Comparison of ENCODE assay signal across 11 cellular contexts in genomic region chr12:21451529-21451928, GRCh38. TPM values are rescaled to one million over a fixed set of nuclear protein-coding genes. Genes with fewer than 3 reads are reported as not detected.
A peak's percentile ranks its signal among the peaks of the same experiment; 100 is the strongest.
DNase-seq lines count a peak whose midpoint lies in the region; ATAC-seq and TF ChIP-seq lines count a peak whose summit lies in the region.
"Had no signal": no experiment of that assay in that cellular context is flagged by ENCODE, and none has a peak within 500 bp of the region (broad histone marks: within the 10 kb centered on the region; RNA-seq: fewer than 3 reads in every experiment).

No MANE protein-coding gene starts in this region.

- H4K20me1 ChIP-seq in PC-3 (ENCODE audit: low read length): no peaks in the 10 kb centered on the region

- 73% methylated on average over 1 of the region's 1 CpG for WGBS in liver
- 0% methylated on average over 1 of the region's 1 CpG for WGBS in right lobe of liver (ENCODE audit: insufficient coverage, low coverage, low lambda C conversion rate, missing lambda C conversion rate)
- WGBS in esophagus muscularis mucosa: 30% methylated on average over 1 of the region's 1 CpG

- TF ChIP-seq RAD21 in liver (IDR thresholded peaks at IDR 0.05): peak in 1 of 2 donors; percentile 69

- H3K36me3 ChIP-seq in liver (ENCODE audit: control insufficient read depth in 4 of 4, insufficient read depth in 3 of 4, low read depth in 1 of 4, low read length in 3 of 4) (peaks cover 0 to 20% (median 14%) of the 10 kb centered on the region in 4 donors), right lobe of liver (peaks cover 0 to 44% (median 6%) of the 10 kb centered on the region in 4 donors), PC-3 (ENCODE audit: low read depth, low read length) (no peaks in the 10 kb centered on the region), esophagus muscularis mucosa (peaks cover 26 to 77% (median 38%) of the 10 kb centered on the region in 4 donors)

- in situ Hi-C loops in GM13977 (cut with MboI; ENCODE audit: low pct_unique_long_range_greater_than_20kb, low sequenced_read_pairs, unreplicated experiment): no loop called here

- no peak overlapping the region for H2AFZ ChIP-seq in PC-3 (ENCODE audit: low read length)

- H3K27ac ChIP-seq in liver (ENCODE audit: low read depth in 1 of 2, low read length in 2 of 2) (no peak overlapping the region), right lobe of liver (no peak overlapping the region), PC-3 (ENCODE audit: low read length) (no peak overlapping the region), esophagus muscularis mucosa (replicated peaks in 1 of 4) (no peak overlapping the region)
- H3K27ac ChIP-seq: adrenal gland, skin epidermis, upper lobe of left lung had no signal

- H3F3A ChIP-seq in PC-3 (ENCODE audit: low read length, unreplicated experiment): no peaks in the 10 kb centered on the region

- no TSS peak for BruUV-seq in PC-3 (replicated peaks; lab: Mats Ljungman, UMichigan)

- intact Hi-C loops in right lobe of liver (cut with DNase I): no loop called here
- intact Hi-C loops in PC-3 (cut with micrococcal nuclease): no loop called here
- intact Hi-C loops in esophagus muscularis mucosa (cut with DNase I): no loop called here

- H3K27me3 ChIP-seq in liver (ENCODE audit: control insufficient read depth in 4 of 4, insufficient read depth in 4 of 4, low read length in 3 of 4) (no peaks in the 10 kb centered on the region), right lobe of liver (no peaks in the 10 kb centered on the region), PC-3 (ENCODE audit: low read length) (no peaks in the 10 kb centered on the region), esophagus muscularis mucosa (no peaks in the 10 kb centered on the region)
- H3K27me3 ChIP-seq: adrenal gland, upper lobe of left lung had no signal

- TF ChIP-seq POLR2A in right lobe of liver (IDR thresholded peaks at IDR 0.05): no peak
- TF ChIP-seq POLR2A in esophagus muscularis mucosa (IDR thresholded peaks at IDR 0.05; ENCODE audit: low read depth): no peak

- H3K4me1 ChIP-seq in liver (ENCODE audit: control insufficient read depth in 4 of 4, insufficient read depth in 4 of 4, low read length in 3 of 4) (no peaks in the 10 kb centered on the region), right lobe of liver (no peaks in the 10 kb centered on the region), PC-3 (ENCODE audit: insufficient read depth, low read length) (no peaks in the 10 kb centered on the region), esophagus muscularis mucosa (no peaks in the 10 kb centered on the region)
- H3K4me1 ChIP-seq: adrenal gland, upper lobe of left lung had no signal

- DNase-seq in right lobe of liver (no peak), PC-3 (no peak), fibroblast of villous mesenchyme (ENCODE audit: low read depth) (peak; percentile 14), GM13977 (ENCODE audit: low spot score) (no peak), NCI-H1436 (lab: John Stamatoyannopoulos, UW) (no peak), esophagus muscularis mucosa (ENCODE audit: extremely low spot score) (no peak), cerebellar cortex (ENCODE audit: low spot score) (no peak)
- DNase-seq: adrenal gland, upper lobe of left lung had no signal

- no peak overlapping the region for H3K9ac ChIP-seq in liver (ENCODE audit: low read depth in 1 of 2, low read length in 2 of 2)
- no peak overlapping the region for H3K9ac ChIP-seq in PC-3 (ENCODE audit: low read length)

- no peak overlapping the region for H3K4me3 ChIP-seq in liver (ENCODE audit: low read depth in 1 of 3, low read length in 3 of 3)
- no peak overlapping the region for H3K4me3 ChIP-seq in right lobe of liver
- no peak overlapping the region for H3K4me3 ChIP-seq in PC-3 (ENCODE audit: low read length)
- no peak overlapping the region for H3K4me3 ChIP-seq in fibroblast of villous mesenchyme (ENCODE audit: low read depth, low read length)
- no peak overlapping the region for H3K4me3 ChIP-seq in esophagus muscularis mucosa
- H3K4me3 ChIP-seq: adrenal gland, skin epidermis, upper lobe of left lung had no signal

- POLR2A ChIA-PET in PC-3 (lab: Charles Lee; ENCODE audit: unreplicated experiment): no interaction called here

- CTCF ChIA-PET in PC-3 (lab: Charles Lee): no interaction called here

- ATAC-seq in right lobe of liver: no peak
- no peak for ATAC-seq in PC-3

- H3K9me2 ChIP-seq in PC-3 (replicated peaks; ENCODE audit: low read length): no peaks in the 10 kb centered on the region

- TF ChIP-seq CTCF in liver (IDR thresholded peaks at IDR 0.05; ENCODE audit: low read depth, low read length, missing input control) (peak; percentile 17), right lobe of liver (IDR thresholded peaks at IDR 0.05) (peak in 2 of 4 donors; percentile 22 to 27), PC-3 (conservative IDR thresholded peaks at IDR 0.05; ENCODE audit: low read depth, low read length) (0 out of 2 replicates have a peak, but pooled peaks have one; percentile 22), fibroblast of villous mesenchyme (IDR thresholded peaks at IDR 0.05; ENCODE audit: insufficient read depth, low read depth, low read length) (peak; percentile 25), GM13977 (IDR thresholded peaks at IDR 0.05; ENCODE audit: extremely low read depth, insufficient read depth, missing control alignments) (no peak), esophagus muscularis mucosa (IDR thresholded peaks at IDR 0.05) (no peak)

- H3K79me2 ChIP-seq in PC-3 (ENCODE audit: low read length): no peaks in the 10 kb centered on the region

- H3K4me2 ChIP-seq in PC-3 (ENCODE audit: low read length): no peak overlapping the region

- TF ChIP-seq EP300 in esophagus muscularis mucosa (IDR thresholded peaks at IDR 0.05): no peak

- H3K9me3 ChIP-seq in liver (ENCODE audit: control insufficient read depth in 4 of 4, low read length in 3 of 4): no peaks in the 10 kb centered on the region
- H3K9me3 ChIP-seq in right lobe of liver: no peaks in the 10 kb centered on the region
- H3K9me3 ChIP-seq in PC-3 (ENCODE audit: low read length): no peaks in the 10 kb centered on the region
- no peaks in the 10 kb centered on the region for H3K9me3 ChIP-seq in esophagus muscularis mucosa
- H3K9me3 ChIP-seq: adrenal gland, upper lobe of left lung had no signal

TF ChIP-seq in liver, 16 proteins besides CTCF, POLR2A, EP300 and RAD21:
- TF ChIP-seq, protein P1, sequence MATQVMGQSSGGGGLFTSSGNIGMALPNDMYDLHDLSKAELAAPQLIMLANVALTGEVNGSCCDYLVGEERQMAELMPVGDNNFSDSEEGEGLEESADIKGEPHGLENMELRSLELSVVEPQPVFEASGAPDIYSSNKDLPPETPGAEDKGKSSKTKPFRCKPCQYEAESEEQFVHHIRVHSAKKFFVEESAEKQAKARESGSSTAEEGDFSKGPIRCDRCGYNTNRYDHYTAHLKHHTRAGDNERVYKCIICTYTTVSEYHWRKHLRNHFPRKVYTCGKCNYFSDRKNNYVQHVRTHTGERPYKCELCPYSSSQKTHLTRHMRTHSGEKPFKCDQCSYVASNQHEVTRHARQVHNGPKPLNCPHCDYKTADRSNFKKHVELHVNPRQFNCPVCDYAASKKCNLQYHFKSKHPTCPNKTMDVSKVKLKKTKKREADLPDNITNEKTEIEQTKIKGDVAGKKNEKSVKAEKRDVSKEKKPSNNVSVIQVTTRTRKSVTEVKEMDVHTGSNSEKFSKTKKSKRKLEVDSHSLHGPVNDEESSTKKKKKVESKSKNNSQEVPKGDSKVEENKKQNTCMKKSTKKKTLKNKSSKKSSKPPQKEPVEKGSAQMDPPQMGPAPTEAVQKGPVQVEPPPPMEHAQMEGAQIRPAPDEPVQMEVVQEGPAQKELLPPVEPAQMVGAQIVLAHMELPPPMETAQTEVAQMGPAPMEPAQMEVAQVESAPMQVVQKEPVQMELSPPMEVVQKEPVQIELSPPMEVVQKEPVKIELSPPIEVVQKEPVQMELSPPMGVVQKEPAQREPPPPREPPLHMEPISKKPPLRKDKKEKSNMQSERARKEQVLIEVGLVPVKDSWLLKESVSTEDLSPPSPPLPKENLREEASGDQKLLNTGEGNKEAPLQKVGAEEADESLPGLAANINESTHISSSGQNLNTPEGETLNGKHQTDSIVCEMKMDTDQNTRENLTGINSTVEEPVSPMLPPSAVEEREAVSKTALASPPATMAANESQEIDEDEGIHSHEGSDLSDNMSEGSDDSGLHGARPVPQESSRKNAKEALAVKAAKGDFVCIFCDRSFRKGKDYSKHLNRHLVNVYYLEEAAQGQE (IDR thresholded peaks at IDR 0.05): no peak
- TF ChIP-seq FOXA1 (IDR thresholded peaks at IDR 0.05) (no peak), RXRA (IDR thresholded peaks at IDR 0.05) (no peak), NR2F2 (IDR thresholded peaks at IDR 0.05) (no peak), EGR1 (IDR thresholded peaks at IDR 0.05; ENCODE audit: low read depth in 2 of 2) (no peak), YY1 (IDR thresholded peaks at IDR 0.05) (no peak), JUND (IDR thresholded peaks at IDR 0.05) (no peak), GABPA (IDR thresholded peaks at IDR 0.05 in 1 of 2, conservative IDR thresholded peaks at IDR 0.05 in 1 of 2) (no peak)
- TF ChIP-seq, protein P2, sequence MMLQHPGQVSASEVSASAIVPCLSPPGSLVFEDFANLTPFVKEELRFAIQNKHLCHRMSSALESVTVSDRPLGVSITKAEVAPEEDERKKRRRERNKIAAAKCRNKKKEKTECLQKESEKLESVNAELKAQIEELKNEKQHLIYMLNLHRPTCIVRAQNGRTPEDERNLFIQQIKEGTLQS (IDR thresholded peaks at IDR 0.05): no peak

RNA-seq across cellular contexts. Expression of gene PYROXD1, which starts 14.1 kb away (rescaled TPM):
- total RNA-seq in liver (10 to 100 TPM in 1 of 2 donors, 1 to 10 TPM in 1; 6.4 to 10.6 TPM), right lobe of liver (10 to 100 TPM in 3 of 6 experiments, 1 to 10 TPM in 3; 6.5 to 12.7 (median 10.4) TPM), PC-3 (2014; rRNA removed) (5.5 and 7.4 TPM in 2 replicates), fibroblast of villous mesenchyme (9.5 and 11.3 TPM in 2 replicates), esophagus muscularis mucosa (10 to 100 TPM; 14.7 to 18.9 (median 17.1) TPM)
- 1 to 10 TPM; 7.1 to 8.4 TPM for polyA plus RNA-seq in liver

RNA-seq across cellular contexts. Expression of gene RECQL, which starts 49.9 kb away (rescaled TPM):
- total RNA-seq in liver: 10 to 100 TPM; 14.1 to 20.1 TPM
- polyA plus RNA-seq in liver: 10 to 100 TPM in 1 of 2 donors, 1 to 10 TPM in 1; 5.8 to 10.0 TPM
- 10 to 100 TPM in 4 of 6 experiments, 1 to 10 TPM in 2; 8.9 to 21.2 (median 13.1) TPM for total RNA-seq in right lobe of liver
- 22.0 and 38.2 TPM in 2 replicates for total RNA-seq in PC-3 (2014; rRNA removed)
- 68.6 and 95.9 TPM in 2 replicates for total RNA-seq in fibroblast of villous mesenchyme
- total RNA-seq in esophagus muscularis mucosa: 10 to 100 TPM; 36.4 to 45.0 (median 42.2) TPM

RNA-seq across cellular contexts. Expression of gene GOLT1B, which starts 50.1 kb away (rescaled TPM):
- 10 to 100 TPM; 11.0 to 16.5 TPM for total RNA-seq in liver
- 10 to 100 TPM; 18.0 to 36.9 TPM for polyA plus RNA-seq in liver
- 10 to 100 TPM; 13.7 to 25.2 (median 18.1) TPM for total RNA-seq in right lobe of liver
- total RNA-seq in PC-3 (2014; rRNA removed): 16.8 and 19.0 TPM in 2 replicates
- total RNA-seq in fibroblast of villous mesenchyme: 59.3 and 99.3 TPM in 2 replicates
- 10 to 100 TPM; 11.8 to 24.7 (median 21.6) TPM for total RNA-seq in esophagus muscularis mucosa

Comparison
In these comparisons a context has a peak if more than half of its experiments do, and no peak if none do; other contexts are left out.
1. CTCF ChIP-seq: peak in liver (single experiment), PC-3 (single experiment) and fibroblast of villous mesenchyme (single experiment); none in GM13977 (single experiment) and esophagus muscularis mucosa (0 of 3).